In the genomic region with DNA sequence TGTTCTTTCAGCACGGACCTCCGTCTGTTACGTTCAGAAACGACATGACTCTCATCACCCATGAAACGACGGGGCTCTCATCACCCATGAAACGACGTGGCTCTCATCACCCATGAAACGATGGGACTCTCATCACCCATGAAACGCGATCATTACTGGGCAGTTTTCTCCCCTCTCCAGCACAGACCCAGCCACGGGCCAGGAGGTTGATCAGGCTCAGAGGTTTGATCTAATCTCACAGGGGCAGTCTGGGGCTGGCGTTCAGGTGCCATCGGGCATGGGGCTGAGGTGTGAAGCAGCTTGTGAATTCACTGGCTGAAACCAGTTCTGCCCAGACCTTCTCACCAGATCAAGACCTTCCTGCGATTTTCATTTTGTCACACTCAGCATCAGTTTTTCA, we compare ENCODE assay signal across 25 cellular contexts.
"Had no signal": no experiment of that assay in that cellular context is flagged by ENCODE, and none has a peak within 500 bp of the region (broad histone marks: within the 10 kb centered on the region; RNA-seq: fewer than 3 reads in every experiment).

No MANE protein-coding gene starts in this region.

- H3K27me3 ChIP-seq: adrenal gland, body of pancreas, vagina had no signal

- H3K36me3 ChIP-seq: adrenal gland, heart right ventricle, left ventricle myocardium inferior, vagina, WERI-Rb-1 had no signal

- H3K4me3 Mint-ChIP-seq: activated naive CD4-positive, alpha-beta T cell treated with anti-CD3 and anti-CD28 coated beads for 36 hours; activated naive CD8-positive, alpha-beta T cell treated with anti-CD3 and anti-CD28 coated beads for 36 hours; natural killer cell treated with Interleukin-12 subunit alpha and Interleukin-12 subunit beta and Interleukin-15 and Interleukin-18, amount 100 ng/mL, for 72 hours; stimulated activated effector memory CD8-positive, alpha-beta T cell treated with anti-CD3 and anti-CD28 coated beads, Interleukin-12 subunit alpha, Interleukin-12 subunit beta, amount 100 ng/mL, for 72 hours; stimulated activated naive CD8-positive, alpha-beta T cell treated with anti-CD3 and anti-CD28 coated beads, Interleukin-15, Interleukin-2, amounts not matched to agents 100 ng/mL and 50 ng/mL, for 24 hours; T-helper 17 cell; type B pancreatic cell had no signal

- H3K9ac ChIP-seq: parathyroid adenoma had no signal

- H3K27ac ChIP-seq: adrenal gland, body of pancreas, heart right ventricle, left ventricle myocardium inferior, parathyroid adenoma, skin epidermis, vagina, WERI-Rb-1 had no signal

- H3K27ac Mint-ChIP-seq: activated naive CD4-positive, alpha-beta T cell treated with anti-CD3 and anti-CD28 coated beads for 36 hours; activated naive CD8-positive, alpha-beta T cell treated with anti-CD3 and anti-CD28 coated beads for 36 hours; natural killer cell treated with Interleukin-12 subunit alpha and Interleukin-12 subunit beta and Interleukin-15 and Interleukin-18, amount 100 ng/mL, for 72 hours; stimulated activated effector memory CD8-positive, alpha-beta T cell treated with anti-CD3 and anti-CD28 coated beads, Interleukin-12 subunit alpha, Interleukin-12 subunit beta, amount 100 ng/mL, for 72 hours; stimulated activated naive CD8-positive, alpha-beta T cell treated with anti-CD3 and anti-CD28 coated beads, Interleukin-15, Interleukin-2, amounts not matched to agents 100 ng/mL and 50 ng/mL, for 24 hours; type B pancreatic cell had no signal

- ATAC-seq: activated CD4-positive, CD25-positive, alpha-beta regulatory T cell treated with anti-CD3 and anti-CD28 coated beads, Interleukin-2, amount 50 U/mL, for 24 hours; body of pancreas; esophagus mucosa; mucosa of descending colon; stimulated activated effector memory CD8-positive, alpha-beta T cell treated with anti-CD3 and anti-CD28 coated beads, Interleukin-12 subunit alpha, Interleukin-12 subunit beta, amount 100 ng/mL, for 72 hours; T-helper 17 cell had no signal

- H3K4me3 ChIP-seq: adrenal gland, body of pancreas, heart right ventricle, left ventricle myocardium inferior, mucosa of descending colon, skin epidermis, vagina had no signal

- H3K4me1 ChIP-seq: adrenal gland, body of pancreas, heart right ventricle, left ventricle myocardium inferior, parathyroid adenoma, vagina had no signal

- H3K27me3 Mint-ChIP-seq: activated naive CD8-positive, alpha-beta T cell treated with anti-CD3 and anti-CD28 coated beads for 36 hours; stimulated activated naive CD8-positive, alpha-beta T cell treated with anti-CD3 and anti-CD28 coated beads, Interleukin-15, Interleukin-2, amounts not matched to agents 100 ng/mL and 50 ng/mL, for 24 hours had no signal

- H3K4me1 Mint-ChIP-seq: activated naive CD8-positive, alpha-beta T cell treated with anti-CD3 and anti-CD28 coated beads for 36 hours had no signal

- H3K36me3 Mint-ChIP-seq: activated naive CD8-positive, alpha-beta T cell treated with anti-CD3 and anti-CD28 coated beads for 36 hours; natural killer cell treated with Interleukin-12 subunit alpha and Interleukin-12 subunit beta and Interleukin-15 and Interleukin-18, amount 100 ng/mL, for 72 hours; stimulated activated effector memory CD8-positive, alpha-beta T cell treated with anti-CD3 and anti-CD28 coated beads, Interleukin-12 subunit alpha, Interleukin-12 subunit beta, amount 100 ng/mL, for 72 hours; type B pancreatic cell had no signal

- H3K9me3 Mint-ChIP-seq: activated naive CD8-positive, alpha-beta T cell treated with anti-CD3 and anti-CD28 coated beads for 36 hours; natural killer cell treated with Interleukin-12 subunit alpha and Interleukin-12 subunit beta and Interleukin-15 and Interleukin-18, amount 100 ng/mL, for 72 hours; stimulated activated effector memory CD8-positive, alpha-beta T cell treated with anti-CD3 and anti-CD28 coated beads, Interleukin-12 subunit alpha, Interleukin-12 subunit beta, amount 100 ng/mL, for 72 hours; stimulated activated naive CD8-positive, alpha-beta T cell treated with anti-CD3 and anti-CD28 coated beads, Interleukin-15, Interleukin-2, amounts not matched to agents 100 ng/mL and 50 ng/mL, for 24 hours; type B pancreatic cell had no signal

- H2AFZ ChIP-seq: parathyroid adenoma had no signal

- DNase-seq: activated CD4-positive, alpha-beta T cell treated with anti-CD3 and anti-CD28 coated beads for 48 hours; activated CD4-positive, alpha-beta T cell treated with anti-CD3 and anti-CD28 coated beads, Interleukin-2, amount 50 U/mL, for 48 hours; activated CD8-positive, alpha-beta memory T cell treated with anti-CD3 and anti-CD28 coated beads for 24 hours; activated effector memory CD4-positive, alpha-beta T cell treated with anti-CD3 and anti-CD28 coated beads, Interleukin-2, amount 50 U/mL, for 16 hours; activated naive CD4-positive, alpha-beta T cell treated with anti-CD3 and anti-CD28 coated beads for 36 hours; activated naive CD8-positive, alpha-beta T cell treated with anti-CD3 and anti-CD28 coated beads for 36 hours; adrenal gland; foreskin fibroblast; stimulated activated CD4-positive, alpha-beta T cell treated with anti-CD3 and anti-CD28 coated beads, Interleukin-4, amount 100 ng/mL, for 24 hours; T-helper 17 cell; T1000; WERI-Rb-1 had no signal

- H3K9me3 ChIP-seq: adrenal gland, body of pancreas, left ventricle myocardium inferior, mucosa of descending colon, vagina had no signal

- H3K79me2 ChIP-seq: parathyroid adenoma had no signal
